ENCODE assay signal across 8 cellular contexts in the genomic region with DNA sequence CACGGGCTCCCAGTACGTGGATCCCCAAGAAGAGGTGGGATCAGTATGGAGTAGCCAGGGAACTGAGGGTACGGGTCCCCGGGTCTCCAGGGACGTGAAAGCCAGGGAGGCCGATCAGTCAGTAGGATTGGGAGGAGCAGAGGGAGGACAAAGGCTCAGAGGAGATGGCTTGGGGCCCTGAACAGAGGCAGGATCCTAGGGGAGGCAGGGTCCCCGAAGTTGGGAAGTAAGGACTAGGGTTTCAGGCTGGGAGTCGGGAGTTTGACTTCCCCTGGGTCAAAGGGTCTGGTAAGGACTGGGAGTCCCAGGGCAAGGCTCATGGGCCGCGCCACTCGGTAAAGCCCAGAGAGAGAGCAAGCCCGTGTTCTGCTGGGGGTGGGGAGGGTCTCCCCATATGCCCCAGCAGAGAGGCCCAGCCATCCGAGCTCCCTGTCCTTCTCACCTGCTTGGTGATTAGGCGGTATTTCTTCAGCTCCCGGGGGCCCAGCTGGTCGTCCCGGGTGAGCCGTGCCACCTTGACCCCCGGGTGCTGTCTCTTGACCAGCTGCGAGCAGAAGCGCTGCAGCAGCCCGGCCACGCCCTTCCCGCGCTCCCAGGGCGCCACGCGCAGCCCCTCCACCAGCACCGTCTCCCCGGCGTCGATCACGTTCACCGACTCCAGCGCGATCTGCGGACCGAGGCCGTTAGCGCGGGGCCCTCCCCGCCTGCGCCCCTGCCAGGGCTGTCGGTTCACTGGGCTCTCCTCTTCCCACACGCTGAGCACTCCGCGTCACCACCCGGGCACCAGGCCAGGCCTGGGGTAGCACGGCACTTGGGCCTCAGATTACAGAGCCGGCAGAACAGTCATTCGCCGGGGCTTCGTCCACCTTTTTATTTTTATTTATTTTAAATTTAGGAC. TPM values are rescaled to one million over a fixed set of nuclear protein-coding genes. Genes with fewer than 3 reads are reported as not detected.
A peak's percentile ranks its signal among the peaks of the same experiment; 100 is the strongest.
DNase-seq lines count a peak whose midpoint lies in the region; TF ChIP-seq lines count a peak whose summit lies in the region.

No MANE protein-coding gene starts in this region.

- H3K79me2 ChIP-seq in H9 (ENCODE audit: insufficient read depth, low read length): no peaks in the 10 kb centered on the region

- H3K9ac ChIP-seq in H9 (ENCODE audit: extremely low read depth, insufficient read length, low read length): no peak overlapping the region

- no peak overlapping the region for H2BK15ac ChIP-seq in H9 (ENCODE audit: low read depth, low read length)

- no peak overlapping the region for H4K8ac ChIP-seq in H9 (replicated peaks; ENCODE audit: insufficient read length, low read depth, low read length)

- peaks cover 45 to 50% of the 10 kb centered on the region in 2 experiments for H3K4me1 Mint-ChIP-seq in H9

- H3K4me1 ChIP-seq in H9 (ENCODE audit: insufficient read depth, low read length): peaks cover 8% of the 10 kb centered on the region; the same call in 1 of the 2 replicates

- no peak overlapping the region for H3K23ac ChIP-seq in H9 (ENCODE audit: insufficient read length, low read depth, low read length)

- H3K27ac Mint-ChIP-seq in H9: no peak overlapping the region

- H3K4me3 ChIP-seq in AG04449 (ENCODE audit: low read depth, low read length) (peak overlapping the region; percentile 42), fibroblast of villous mesenchyme (ENCODE audit: low read depth, low read length) (peak overlapping the region; percentile 12)

- POLR2A ChIA-PET in AG04449 (lab: Yijun Ruan, JAX): interaction anchor here (0.5 to 1.0 kb wide), 2 partner anchors 40 to 46 kb away, joined by 3 to 6 read pairs; no protein-coding TSS in a partner anchor

- no peak overlapping the region for H2AFZ ChIP-seq in H9 (ENCODE audit: low read length)

- CTCF ChIA-PET in AG04449 (lab: Yijun Ruan, JAX): interaction anchor here (0.9 to 6.9 kb wide), 7 partner anchors 7 to 114 kb away, joined by 3 to 76 read pairs (median 5); a partner anchor contains a TSS

- no peak overlapping the region for H3T11ph ChIP-seq in H9 (ENCODE audit: low read length)

- H3K9me3 Mint-ChIP-seq in H9: peaks cover 0 to 2% of the 10 kb centered on the region in 2 experiments; a peak in 2 of 5 replicates

- H3K9me3 ChIP-seq in H9 (ENCODE audit: control insufficient read depth, low read depth, low read length): no peaks in the 10 kb centered on the region

- H4K91ac ChIP-seq in H9 (ENCODE audit: insufficient read length, low read depth, low read length): no peak overlapping the region

- no peak overlapping the region for H4K5ac ChIP-seq in H9 (ENCODE audit: insufficient read length, low read depth, low read length)

- peaks cover 100% of the 10 kb centered on the region for H3K27me3 Mint-ChIP-seq in H9 (ENCODE audit: low read depth)

- peak overlapping the region; percentile 68 for H3K4me2 ChIP-seq in H9 (ENCODE audit: insufficient read depth, insufficient read length, low read length)

- H2AK5ac ChIP-seq in H9 (ENCODE audit: insufficient read length, low read length): no peak overlapping the region

- H3K23me2 ChIP-seq in H9 (ENCODE audit: insufficient read length, low read depth, low read length, poor library complexity, severe bottlenecking): peaks cover 36% of the 10 kb centered on the region

- H3K56ac ChIP-seq in H9 (ENCODE audit: insufficient read length, low read depth, low read length): no peak overlapping the region

- no peaks in the 10 kb centered on the region for H3K36me3 Mint-ChIP-seq in H9 (ENCODE audit: insufficient read depth in 1 of 3, low read depth in 3 of 3)

- H3K4ac ChIP-seq in H9 (ENCODE audit: low read depth, low read length): no peak overlapping the region

- DNase-seq in AG04449 (ENCODE audit: low read depth, low spot score) (no peak), H9 (peak; percentile 39), SHP77 treated with DMSO at 0.1 percent for 48 hours (lab: John Stamatoyannopoulos, UW) (peak; percentile 66), fibroblast of villous mesenchyme (ENCODE audit: low read depth) (peak; percentile 57), renal cortical epithelial cell (ENCODE audit: low read depth) (peak; percentile 68), hippocampal formation (lab: John Stamatoyannopoulos, UW) (no peak), Kasumi-1 (lab: John Stamatoyannopoulos, UW) (no peak), GDM1 (lab: John Stamatoyannopoulos, UW) (no peak)

- no peaks in the 10 kb centered on the region for H4K20me1 ChIP-seq in H9 (ENCODE audit: control insufficient read depth, insufficient read depth, insufficient read length)

- no peaks in the 10 kb centered on the region for H3K79me1 ChIP-seq in H9 (ENCODE audit: insufficient read depth, low read depth, low read length, poor library complexity, severe bottlenecking)

- H2BK20ac ChIP-seq in H9 (ENCODE audit: low read depth, low read length, poor library complexity, severe bottlenecking): no peak overlapping the region

- no peak overlapping the region for H3K14ac ChIP-seq in H9 (ENCODE audit: insufficient read depth, low read length)

- no CpG with 5 or more reads among the region's 53 CpGs for WGBS in H9 (ENCODE audit: extremely low coverage, insufficient read length, low lambda C conversion rate)

- peaks cover 72% of the 10 kb centered on the region for H3K27me3 ChIP-seq in H9 (ENCODE audit: insufficient read depth, low read length)

- no peak overlapping the region for H3K18ac ChIP-seq in H9 (ENCODE audit: insufficient read length, low read depth, low read length)

- no peak overlapping the region for H2BK120ac ChIP-seq in H9 (ENCODE audit: low read depth, low read length, poor library complexity, severe bottlenecking)

- H3K27ac ChIP-seq in H9 (ENCODE audit: insufficient read length, low read depth, low read length): no peak overlapping the region

- peak overlapping the region; percentile 51 to 79 for H3K4me3 Mint-ChIP-seq in H9

- no peak overlapping the region for H2BK5ac ChIP-seq in H9 (ENCODE audit: insufficient read length, low read length)

- TF ChIP-seq CTCF in AG04449 (IDR thresholded peaks at IDR 0.05; ENCODE audit: insufficient read depth, low read length, missing control alignments): no peak
- no peak for TF ChIP-seq CTCF in H9 (conservative IDR thresholded peaks at IDR 0.05)
- no peak for TF ChIP-seq CTCF in fibroblast of villous mesenchyme (IDR thresholded peaks at IDR 0.05; ENCODE audit: insufficient read depth, low read depth, low read length)

- no peak overlapping the region for H2BK12ac ChIP-seq in H9 (ENCODE audit: insufficient read length, low read depth, low read length)

RNA-seq across cellular contexts. Expression of a gene that starts 7.0 kb away (rescaled TPM):
- total RNA-seq in H9 (2021) (0.50 and 0.88 TPM in 2 replicates), fibroblast of villous mesenchyme (not detected in 2 replicates), renal cortical epithelial cell (not detected in 2 replicates)

RNA-seq across cellular contexts. Expression of a gene that starts 7.7 kb away (rescaled TPM):
- total RNA-seq in H9 (2021): 37.1 and 39.1 TPM in 2 replicates
- total RNA-seq in fibroblast of villous mesenchyme: under 0.01 TPM in 1 of 2 replicates, not detected in the other
- total RNA-seq in renal cortical epithelial cell: 0.05 and 1.2 TPM in 2 replicates

RNA-seq across cellular contexts. Expression of a gene that starts 18.8 kb away (rescaled TPM):
- total RNA-seq in H9 (2021) (65.2 and 73.0 TPM in 2 replicates), fibroblast of villous mesenchyme (129 and 154 TPM in 2 replicates), renal cortical epithelial cell (137 and 326 TPM in 2 replicates)

RNA-seq across cellular contexts. Expression of a gene that starts 27.7 kb away (rescaled TPM):
- total RNA-seq in H9 (2021) (0.11 and 0.15 TPM in 2 replicates), fibroblast of villous mesenchyme (not detected in 2 replicates), renal cortical epithelial cell (not detected in 2 replicates)

RNA-seq across cellular contexts. Expression of a gene that starts 44.3 kb away (rescaled TPM):
- 70.5 and 74.5 TPM in 2 replicates for total RNA-seq in H9 (2021)
- total RNA-seq in fibroblast of villous mesenchyme: 89.9 and 90.2 TPM in 2 replicates
- total RNA-seq in renal cortical epithelial cell: 31.3 and 55.8 TPM in 2 replicates

Comparison
In these comparisons a context has a peak if more than half of its experiments do, and no peak if none do; other contexts are left out.
1. DNase-seq: peak in H9 (single experiment), SHP77 treated with DMSO at 0.1 percent for 48 hours (single experiment), fibroblast of villous mesenchyme (single experiment) and renal cortical epithelial cell (single experiment); none in AG04449 (single experiment), hippocampal formation (0 of 2), Kasumi-1 (0 of 2) and GDM1 (single experiment).
2. RNA of a gene that starts 7.7 kb away (total RNA-seq): 37.1 to 39.1 TPM in H9; 0.05 to 1.2 TPM in renal cortical epithelial cell and under 0.01 TPM in fibroblast of villous mesenchyme; every median in the first group is over 10 times any median in the second.